ENCODE assay signal across 8 cellular contexts in the genomic region with DNA sequence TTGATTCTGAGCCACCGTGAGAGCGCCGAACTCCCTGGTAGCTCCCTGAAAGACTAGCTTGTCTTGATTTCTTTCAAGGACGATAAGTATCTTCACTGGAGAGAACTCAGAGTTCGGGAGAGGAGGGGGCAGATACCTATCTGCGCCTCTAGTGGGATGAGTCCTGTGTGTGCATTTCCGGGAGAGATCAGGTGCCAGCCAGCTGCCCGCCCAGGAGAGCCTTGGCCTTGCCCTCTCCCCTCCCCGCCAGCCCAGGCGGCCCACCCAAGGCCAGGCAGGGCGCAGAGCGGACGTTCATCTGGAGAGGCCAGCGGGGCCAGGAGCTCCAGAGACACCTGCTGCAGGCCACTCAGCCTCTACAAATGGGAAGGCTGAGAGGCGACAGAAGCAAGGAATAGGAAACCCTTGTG. TPM values are rescaled to one million over a fixed set of nuclear protein-coding genes. Genes with fewer than 3 reads are reported as not detected.
DNase-seq lines count a peak whose midpoint lies in the region; ATAC-seq and TF ChIP-seq lines count a peak whose summit lies in the region.

No MANE protein-coding gene starts in this region.

- H3K9me2 ChIP-seq in hepatocyte (replicated peaks; ENCODE audit: insufficient read depth): no peaks in the 10 kb centered on the region

- no peak overlapping the region for H3K27ac Mint-ChIP-seq in activated CD4-positive, alpha-beta T cell treated with anti-CD3 and anti-CD28 coated beads, Interleukin-2, amount 10 ng/mL, durations not matched to agents 24 days and 14 days
- no peak overlapping the region for H3K27ac Mint-ChIP-seq in activated CD8-positive, alpha-beta T cell treated with anti-CD3 and anti-CD28 coated beads for 36 hours

- H2AFZ ChIP-seq in hepatocyte: peak overlapping the region; percentile 8

- no peaks in the 10 kb centered on the region for H3K9me3 Mint-ChIP-seq in activated CD4-positive, alpha-beta T cell treated with anti-CD3 and anti-CD28 coated beads, Interleukin-2, amount 10 ng/mL, durations not matched to agents 24 days and 14 days
- no peaks in the 10 kb centered on the region for H3K9me3 Mint-ChIP-seq in activated CD8-positive, alpha-beta T cell treated with anti-CD3 and anti-CD28 coated beads for 36 hours

- peak overlapping the region; percentile 92 for H3K4me2 ChIP-seq in hepatocyte

- H3K9me3 ChIP-seq in hepatocyte (ENCODE audit: low read depth): no peaks in the 10 kb centered on the region

- no peak for ATAC-seq in activated CD8-positive, alpha-beta T cell treated with anti-CD3 and anti-CD28 coated beads for 36 hours
- no peak for ATAC-seq in GM19351 (IDR thresholded peaks at IDR 0.05; ENCODE audit: unreplicated experiment)

- no peaks in the 10 kb centered on the region for H3K36me3 ChIP-seq in hepatocyte (replicated peaks; ENCODE audit: insufficient read depth, low read depth)

- peak overlapping the region; percentile 85 for H3K4me3 ChIP-seq in hepatocyte
- peak overlapping the region; percentile 62 to 89 (median 87) for H3K4me3 ChIP-seq in skin epidermis

- no peak for DNase-seq in activated CD4-positive, alpha-beta T cell treated with anti-CD3 and anti-CD28 coated beads, Interleukin-2, amount 10 ng/mL, durations not matched to agents 24 days and 14 days
- no peak for DNase-seq in activated CD4-positive, alpha-beta T cell treated with anti-CD3 and anti-CD28 coated beads for 48 hours
- peak; percentile 10 for DNase-seq in activated CD8-positive, alpha-beta T cell treated with anti-CD3 and anti-CD28 coated beads for 36 hours
- peak; percentile 48 for DNase-seq in hepatocyte (ENCODE audit: low spot score)
- no peak for DNase-seq in NCI-H1930 (lab: John Stamatoyannopoulos, UW)
- DNase-seq in amniotic stem cell (lab: John Stamatoyannopoulos, UW): no peak

- POLR2A ChIA-PET in activated CD8-positive, alpha-beta T cell treated with anti-CD3 and anti-CD28 coated beads for 36 hours (lab: Charles Lee): interaction anchor here (1.1 to 1.3 kb wide), 2 partner anchors 33 to 76 kb away, joined by 3 to 6 read pairs; no protein-coding TSS in a partner anchor

- peaks cover 20% of the 10 kb centered on the region for H3K4me1 Mint-ChIP-seq in activated CD4-positive, alpha-beta T cell treated with anti-CD3 and anti-CD28 coated beads, Interleukin-2, amount 10 ng/mL, durations not matched to agents 24 days and 14 days
- H3K4me1 Mint-ChIP-seq in activated CD8-positive, alpha-beta T cell treated with anti-CD3 and anti-CD28 coated beads for 36 hours (ENCODE audit: low read depth): peaks cover 27% of the 10 kb centered on the region

- intact Hi-C loops in activated CD4-positive, alpha-beta T cell treated with anti-CD3 and anti-CD28 coated beads, Interleukin-2, amount 10 ng/mL, durations not matched to agents 24 days and 14 days (cut with micrococcal nuclease): no loop called here
- intact Hi-C loops in activated CD8-positive, alpha-beta T cell treated with anti-CD3 and anti-CD28 coated beads for 36 hours (cut with micrococcal nuclease): no loop called here

- CTCF ChIA-PET in activated CD8-positive, alpha-beta T cell treated with anti-CD3 and anti-CD28 coated beads for 36 hours (lab: Charles Lee): interaction anchor here (0.7 to 8.9 kb wide), 8 partner anchors 13 to 137 kb away, joined by 3 to 89 read pairs (median 3); no protein-coding TSS in a partner anchor

- peak overlapping the region; percentile 80 for H3K4me3 Mint-ChIP-seq in activated CD4-positive, alpha-beta T cell treated with anti-CD3 and anti-CD28 coated beads, Interleukin-2, amount 10 ng/mL, durations not matched to agents 24 days and 14 days
- peak overlapping the region; percentile 68 for H3K4me3 Mint-ChIP-seq in activated CD8-positive, alpha-beta T cell treated with anti-CD3 and anti-CD28 coated beads for 36 hours

- H4K20me1 ChIP-seq in hepatocyte (ENCODE audit: insufficient read depth, poor library complexity, severe bottlenecking): no peaks in the 10 kb centered on the region

- 15% methylated on average over 15 of the region's 15 CpGs for WGBS in hepatocyte (ENCODE audit: low lambda C conversion rate, missing lambda C conversion rate)

- no peak for TF ChIP-seq CTCF in activated CD8-positive, alpha-beta T cell treated with anti-CD3 and anti-CD28 coated beads for 36 hours (IDR thresholded peaks at IDR 0.05)
- no peak for TF ChIP-seq CTCF in hepatocyte (IDR thresholded peaks at IDR 0.05; ENCODE audit: poor library complexity)

- H3K27ac ChIP-seq in hepatocyte: peak overlapping the region; percentile 90
- H3K27ac ChIP-seq in skin epidermis: peak overlapping the region; percentile 72 to 98 (median 94)

- H3K27me3 Mint-ChIP-seq in activated CD4-positive, alpha-beta T cell treated with anti-CD3 and anti-CD28 coated beads, Interleukin-2, amount 10 ng/mL, durations not matched to agents 24 days and 14 days: peaks cover 39% of the 10 kb centered on the region
- H3K27me3 Mint-ChIP-seq in activated CD8-positive, alpha-beta T cell treated with anti-CD3 and anti-CD28 coated beads for 36 hours: peaks cover 21% of the 10 kb centered on the region

- peaks cover 52% of the 10 kb centered on the region for H3K79me2 ChIP-seq in hepatocyte

- no peaks in the 10 kb centered on the region for H3K36me3 Mint-ChIP-seq in activated CD4-positive, alpha-beta T cell treated with anti-CD3 and anti-CD28 coated beads, Interleukin-2, amount 10 ng/mL, durations not matched to agents 24 days and 14 days (ENCODE audit: low read depth)
- H3K36me3 Mint-ChIP-seq in activated CD8-positive, alpha-beta T cell treated with anti-CD3 and anti-CD28 coated beads for 36 hours (ENCODE audit: low read depth): no peaks in the 10 kb centered on the region

- H3K27me3 ChIP-seq in hepatocyte: no peaks in the 10 kb centered on the region

- peaks cover 49% of the 10 kb centered on the region for H3K4me1 ChIP-seq in hepatocyte (ENCODE audit: insufficient read depth)

RNA-seq across cellular contexts. Expression of gene CD9, which starts 1.0 kb away (rescaled TPM):
- 35.6 and 40.5 TPM in 2 replicates for total RNA-seq in activated CD4-positive, alpha-beta T cell treated with anti-CD3 and anti-CD28 coated beads, Interleukin-2, amount 10 ng/mL, durations not matched to agents 24 days and 14 days
- total RNA-seq in activated CD8-positive, alpha-beta T cell treated with anti-CD3 and anti-CD28 coated beads for 36 hours: 1 to 10 TPM; 9.1 to 9.2 TPM
- total RNA-seq in hepatocyte: 117 and 139 TPM in 2 replicates
- polyA plus RNA-seq in hepatocyte: 166 and 188 TPM in 2 replicates

Comparison
In these comparisons a context has a peak if more than half of its experiments do, and no peak if none do; other contexts are left out.
1. DNase-seq: peak in activated CD8-positive, alpha-beta T cell treated with anti-CD3 and anti-CD28 coated beads for 36 hours (single experiment) and hepatocyte (single experiment); none in activated CD4-positive, alpha-beta T cell treated with anti-CD3 and anti-CD28 coated beads, Interleukin-2, amount 10 ng/mL, durations not matched to agents 24 days and 14 days (single experiment), activated CD4-positive, alpha-beta T cell treated with anti-CD3 and anti-CD28 coated beads for 48 hours (single experiment), NCI-H1930 (0 of 2) and amniotic stem cell (single experiment).